In genomic region chr12:12403264-12404248, GRCh38 we compare ENCODE assay signal across 11 cellular contexts. TPM values are rescaled to one million over a fixed set of nuclear protein-coding genes. Genes with fewer than 3 reads are reported as not detected.
A peak's percentile ranks its signal among the peaks of the same experiment; 100 is the strongest.
DNase-seq lines count a peak whose midpoint lies in the region; ATAC-seq and TF ChIP-seq lines count a peak whose summit lies in the region.
"Had no signal": no experiment of that assay in that cellular context is flagged by ENCODE, and none has a peak within 500 bp of the region (broad histone marks: within the 10 kb centered on the region; RNA-seq: fewer than 3 reads in every experiment).

No MANE protein-coding gene starts in this region.

- DNase-seq in DMS 273 (lab: John Stamatoyannopoulos, UW; ENCODE audit: unreplicated experiment): peak; percentile 4
- no peak for DNase-seq in DMS 273 treated with DMSO at 0.1 percent for 48 hours (lab: John Stamatoyannopoulos, UW)
- peak in 1 of 3 donors; percentile 75 for DNase-seq in Peyer's patch
- peak; percentile 7 for DNase-seq in endothelial cell (ENCODE audit: low spot score)
- DNase-seq in stimulated activated CD4-positive, alpha-beta T cell treated with anti-CD3 and anti-CD28 coated beads, Interleukin-4, amount 100 ng/mL, for 4 hours: no peak
- DNase-seq: 8988T, NCI-H187 had no signal

- ATAC-seq in GM21529 (IDR thresholded peaks at IDR 0.05; ENCODE audit: unreplicated experiment): no peak
- ATAC-seq in HG03159 (IDR thresholded peaks at IDR 0.05; ENCODE audit: unreplicated experiment): no peak

- H2AFZ ChIP-seq in parathyroid adenoma: no peak overlapping the region

- peak in 1 of 2 donors; percentile 35 for TF ChIP-seq POLR2A in Peyer's patch (IDR thresholded peaks at IDR 0.05)

- TF ChIP-seq CTCF in Peyer's patch (IDR thresholded peaks at IDR 0.05): no peak
- no peak for TF ChIP-seq CTCF in endothelial cell (IDR thresholded peaks at IDR 0.05; ENCODE audit: unreplicated experiment)
- TF ChIP-seq CTCF in parathyroid adenoma (IDR thresholded peaks at IDR 0.05): no peak

- peak overlapping the region; percentile 20 for H3K4me2 ChIP-seq in parathyroid adenoma (ENCODE audit: low read length)

- peak overlapping the region in 1 of 4 donors; percentile 21 for H3K4me3 ChIP-seq in Peyer's patch
- no peak overlapping the region for H3K4me3 ChIP-seq in parathyroid adenoma (ENCODE audit: low read depth, low read length)

- no peaks in the 10 kb centered on the region for H3K27me3 ChIP-seq in Peyer's patch
- H3K27me3 ChIP-seq in parathyroid adenoma (ENCODE audit: control insufficient read depth, insufficient read depth, low read length): no peaks in the 10 kb centered on the region

- peaks cover 18% of the 10 kb centered on the region for H3K4me1 Mint-ChIP-seq in endothelial cell (ENCODE audit: unreplicated experiment)

- H3K4me1 ChIP-seq in Peyer's patch (peaks cover 0 to 22% (median 4%) of the 10 kb centered on the region in 4 donors), parathyroid adenoma (peaks cover 19% of the 10 kb centered on the region)

- peak overlapping the region in 3 of 4 donors; percentile 72 to 86 (median 81) for H3K27ac ChIP-seq in Peyer's patch
- peak overlapping the region; percentile 12 for H3K27ac ChIP-seq in parathyroid adenoma

- H3K4me3 Mint-ChIP-seq in endothelial cell (ENCODE audit: unreplicated experiment): no peak overlapping the region

- H3K9me3 ChIP-seq in Peyer's patch: no peaks in the 10 kb centered on the region
- H3K9me3 ChIP-seq in parathyroid adenoma (ENCODE audit: control insufficient read depth, low read length): no peaks in the 10 kb centered on the region

- H3K9me3 Mint-ChIP-seq in endothelial cell (ENCODE audit: unreplicated experiment): no peaks in the 10 kb centered on the region

- peaks cover 7% of the 10 kb centered on the region for H3K79me2 ChIP-seq in parathyroid adenoma

- no peak overlapping the region for H3K9ac ChIP-seq in parathyroid adenoma

- H3K27me3 Mint-ChIP-seq in endothelial cell (ENCODE audit: unreplicated experiment): no peaks in the 10 kb centered on the region
- H3K27me3 Mint-ChIP-seq: brain had no signal

- H3K27ac Mint-ChIP-seq in endothelial cell (ENCODE audit: unreplicated experiment): peak overlapping the region; percentile 32

- no peaks in the 10 kb centered on the region for H3K36me3 Mint-ChIP-seq in endothelial cell (ENCODE audit: low read depth, unreplicated experiment)

- no peaks in the 10 kb centered on the region for H3K36me3 ChIP-seq in Peyer's patch
- H3K36me3 ChIP-seq in parathyroid adenoma (ENCODE audit: control insufficient read depth, insufficient read depth, low read length): no peaks in the 10 kb centered on the region

RNA-seq across cellular contexts. Expression of gene BORCS5, which starts 46.7 kb away (rescaled TPM):
- 10 to 100 TPM in 3 of 4 donors, 1 to 10 TPM in 1; 8.3 to 22.7 (median 15.3) TPM for total RNA-seq in Peyer's patch
- total RNA-seq in endothelial cell (ENCODE audit: unreplicated experiment): 10.4 TPM

RNA-seq across cellular contexts. Expression of gene MANSC1, which starts 53.5 kb away (rescaled TPM):
- total RNA-seq in Peyer's patch (10 to 100 TPM in 3 of 4 donors, not detected in 1; 10.8 to 24.0 (median 15.1) TPM), endothelial cell (ENCODE audit: unreplicated experiment) (21.7 TPM)

Comparison
In these comparisons a context has a peak if more than half of its experiments do, and no peak if none do; other contexts are left out.
1. DNase-seq: peak in DMS 273 (single experiment) and endothelial cell (single experiment); none in DMS 273 treated with DMSO at 0.1 percent for 48 hours (single experiment) and stimulated activated CD4-positive, alpha-beta T cell treated with anti-CD3 and anti-CD28 coated beads, Interleukin-4, amount 100 ng/mL, for 4 hours (0 of 2).